ENCODE assay signal across 12 cellular contexts in the genomic region with DNA sequence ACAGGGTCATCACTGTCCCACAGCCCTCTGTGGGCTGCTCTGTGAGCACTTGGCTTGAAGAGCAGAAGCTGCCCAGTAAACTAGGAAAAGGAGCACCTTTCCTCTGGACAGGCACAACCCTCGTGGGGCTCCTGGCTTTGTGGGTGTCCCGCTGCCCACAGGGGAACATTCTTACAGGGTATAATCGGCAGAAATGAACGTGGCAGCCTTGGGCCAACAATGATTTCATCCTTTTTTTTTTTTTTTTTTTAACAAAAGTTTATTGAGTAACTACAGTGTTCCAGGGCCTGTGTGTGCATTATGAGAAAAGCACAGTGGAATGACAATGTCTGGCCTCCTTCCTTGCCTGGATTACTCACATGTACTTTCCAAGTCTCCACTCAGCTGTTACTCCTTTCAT.
DNase-seq lines count a peak whose midpoint lies in the region; ATAC-seq, FAIRE-seq and TF ChIP-seq lines count a peak whose summit lies in the region.
"Had no signal": no experiment of that assay in that cellular context is flagged by ENCODE, and none has a peak within 500 bp of the region (broad histone marks: within the 10 kb centered on the region; RNA-seq: fewer than 3 reads in every experiment).

No MANE protein-coding gene starts in this region.

- DNase-seq in HepG2 (ENCODE audit: low spot score) (peak; percentile 34), right lobe of liver (no peak), body of pancreas (peak in 2 of 4 donors; percentile 4 to 5), kidney epithelial cell (ENCODE audit: low read depth) (peak; percentile 74), NCI-H526 treated with DMSO at 0.1 percent for 48 hours (lab: John Stamatoyannopoulos, UW) (no peak), NCI-H1436 treated with DMSO at 0.1 percent for 48 hours (lab: John Stamatoyannopoulos, UW) (no peak)
- no peak for DNase-seq in activated T-cell treated with anti-CD3 and anti-CD28 coated beads, Interleukin-2, amount 50 U/mL, for 48 hours
- DNase-seq: effector memory CD4-positive, alpha-beta T cell; kidney; OCI-M1; posterior cingulate gyrus had no signal

- in situ Hi-C loops in HepG2 (cut with HindIII; ENCODE audit: extremely low pct_ligation_motif_present, low pct_unique_long_range_greater_than_20kb) = no loop called here

- WGBS in HepG2 (ENCODE audit: low lambda C conversion rate) = 66% methylated on average over 4 of the region's 4 CpGs
- 70% methylated on average over 4 of the region's 4 CpGs for WGBS in right lobe of liver (ENCODE audit: insufficient coverage, low coverage, low lambda C conversion rate, missing lambda C conversion rate)
- 63 to 66% methylated on average over 4 of the region's 4 CpGs for WGBS in body of pancreas, 2 donors

- intact Hi-C loops in HepG2 (cut with micrococcal nuclease; ENCODE audit: unreplicated experiment) (loop anchor here (5.0 kb wide), 1 partner anchor 193 kb away; no protein-coding TSS in a partner anchor), right lobe of liver (cut with DNase I) (no loop called here), body of pancreas (cut with DNase I) (no loop called here)

- BruUV-seq in HepG2 (replicated peaks; lab: Mats Ljungman, UMichigan) = no TSS peak

- TF ChIP-seq POLR2A in HepG2 (IDR thresholded peaks at IDR 0.05; ENCODE audit: insufficient read depth in 1 of 2, low read depth in 2 of 2, low read length in 2 of 2) (no peak), right lobe of liver (IDR thresholded peaks at IDR 0.05) (no peak), body of pancreas (IDR thresholded peaks at IDR 0.05) (no peak)

- no peaks in the 10 kb centered on the region for H3K27me3 ChIP-seq in HepG2 (ENCODE audit: control insufficient read depth in 1 of 2, insufficient read depth in 2 of 2, low read length in 2 of 2)
- H3K27me3 ChIP-seq in right lobe of liver = no peaks in the 10 kb centered on the region
- H3K27me3 ChIP-seq in body of pancreas = no peaks in the 10 kb centered on the region
- H3K27me3 ChIP-seq in kidney epithelial cell (ENCODE audit: control insufficient read depth, insufficient read depth, low read length) = no peaks in the 10 kb centered on the region

- POLR2A ChIA-PET in HepG2 (lab: Yijun Ruan, JAX) = no interaction called here

- no peak for FAIRE-seq in HepG2 (lab: Jason Lieb, UNC)

- H4K20me1 ChIP-seq in HepG2 (ENCODE audit: insufficient read depth, low read length) = no peaks in the 10 kb centered on the region

- no peak overlapping the region for H3K4me2 ChIP-seq in HepG2 (ENCODE audit: low read depth, low read length)

- H3K4me3 ChIP-seq in HepG2 (replicated peaks in 1 of 3; ENCODE audit: insufficient read depth in 1 of 3, low read depth in 2 of 3, low read length in 3 of 3) (no peak overlapping the region), right lobe of liver (no peak overlapping the region), body of pancreas (no peak overlapping the region), kidney epithelial cell (ENCODE audit: low read depth, low read length) (no peak overlapping the region)

- H3K27ac ChIP-seq in HepG2 (ENCODE audit: extremely low read length, insufficient read depth, low read length) (no peak overlapping the region), right lobe of liver (no peak overlapping the region), body of pancreas (peak overlapping the region in 2 of 4 donors; percentile 8 to 59)

- H3K36me3 ChIP-seq in HepG2 (replicated peaks in 1 of 2; ENCODE audit: control insufficient read depth in 1 of 2, insufficient read depth in 2 of 2, low read length in 2 of 2) (no peaks in the 10 kb centered on the region; a peak in 1 of 5 replicates), right lobe of liver (no peaks in the 10 kb centered on the region), body of pancreas (replicated peaks in 1 of 2; ENCODE audit: insufficient read depth in 1 of 2, low read depth in 2 of 2) (no peaks in the 10 kb centered on the region), kidney epithelial cell (ENCODE audit: control insufficient read depth, insufficient read depth, low read length) (no peaks in the 10 kb centered on the region)

- no peak for TF ChIP-seq EP300 in HepG2 (IDR thresholded peaks at IDR 0.05; ENCODE audit: low read depth in 2 of 2, low read length in 2 of 2)
- no peak for TF ChIP-seq EP300 in HepG2 (CRISPR knock-in tag; IDR thresholded peaks at IDR 0.05; ENCODE audit: borderline replicate concordance)

- TF ChIP-seq CTCF in HepG2 (CRISPR knock-in tag; IDR thresholded peaks at IDR 0.05) (no peak), right lobe of liver (IDR thresholded peaks at IDR 0.05) (no peak), body of pancreas (IDR thresholded peaks at IDR 0.05) (no peak), kidney epithelial cell (IDR thresholded peaks at IDR 0.05; ENCODE audit: insufficient read depth, low read length, poor library complexity, severe bottlenecking) (no peak)

- CTCF ChIA-PET in HepG2 (lab: Yijun Ruan, JAX; ENCODE audit: low intra/inter-chr PET ratio, low total read pairs) = no interaction called here

- H3K4me1 ChIP-seq in HepG2 (ENCODE audit: insufficient read depth, low read length) (peaks cover 28% of the 10 kb centered on the region), right lobe of liver (peaks cover 0 to 10% (median 0%) of the 10 kb centered on the region in 4 donors), body of pancreas (peaks cover 22% of the 10 kb centered on the region)

- H3K9me3 ChIP-seq in HepG2 (ENCODE audit: low read length) = no peaks in the 10 kb centered on the region
- H3K9me3 ChIP-seq in right lobe of liver = no peaks in the 10 kb centered on the region
- H3K9me3 ChIP-seq in body of pancreas = no peaks in the 10 kb centered on the region

- ATAC-seq in HepG2 = peak; percentile 38; the same call in 1 of the 3 replicates
- no peak for ATAC-seq in right lobe of liver
- ATAC-seq in body of pancreas = peak; percentile 25
- no peak for ATAC-seq in GM21360 (IDR thresholded peaks at IDR 0.05; ENCODE audit: unreplicated experiment)

- no peak for TF ChIP-seq RAD21 in HepG2 (CRISPR knock-in tag; IDR thresholded peaks at IDR 0.05)

- H3K79me2 ChIP-seq in HepG2 (ENCODE audit: insufficient read depth, low read length) = no peaks in the 10 kb centered on the region

- no peak overlapping the region for H3K9ac ChIP-seq in HepG2 (ENCODE audit: insufficient read depth, low read depth, low read length)

- no peak overlapping the region for H2AFZ ChIP-seq in HepG2 (ENCODE audit: low read length)

TF ChIP-seq in HepG2, 621 proteins besides CTCF, POLR2A, EP300 and RAD21 (continues in another document):
- TF ChIP-seq SAFB2 (CRISPR knock-in tag; IDR thresholded peaks at IDR 0.05; ENCODE audit: borderline replicate concordance, low read depth) = no peak
- TF ChIP-seq AGO1 (IDR thresholded peaks at IDR 0.05; ENCODE audit: low read depth, low read length, poor library complexity, severe bottlenecking) = no peak
- TF ChIP-seq, protein P1, sequence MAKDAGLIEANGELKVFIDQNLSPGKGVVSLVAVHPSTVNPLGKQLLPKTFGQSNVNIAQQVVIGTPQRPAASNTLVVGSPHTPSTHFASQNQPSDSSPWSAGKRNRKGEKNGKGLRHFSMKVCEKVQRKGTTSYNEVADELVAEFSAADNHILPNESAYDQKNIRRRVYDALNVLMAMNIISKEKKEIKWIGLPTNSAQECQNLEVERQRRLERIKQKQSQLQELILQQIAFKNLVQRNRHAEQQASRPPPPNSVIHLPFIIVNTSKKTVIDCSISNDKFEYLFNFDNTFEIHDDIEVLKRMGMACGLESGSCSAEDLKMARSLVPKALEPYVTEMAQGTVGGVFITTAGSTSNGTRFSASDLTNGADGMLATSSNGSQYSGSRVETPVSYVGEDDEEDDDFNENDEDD (CRISPR knock-in tag; IDR thresholded peaks at IDR 0.05; ENCODE audit: borderline replicate concordance) = no peak
- TF ChIP-seq NFKBIZ (CRISPR knock-in tag; IDR thresholded peaks at IDR 0.05) = no peak
- TF ChIP-seq, protein P2, sequence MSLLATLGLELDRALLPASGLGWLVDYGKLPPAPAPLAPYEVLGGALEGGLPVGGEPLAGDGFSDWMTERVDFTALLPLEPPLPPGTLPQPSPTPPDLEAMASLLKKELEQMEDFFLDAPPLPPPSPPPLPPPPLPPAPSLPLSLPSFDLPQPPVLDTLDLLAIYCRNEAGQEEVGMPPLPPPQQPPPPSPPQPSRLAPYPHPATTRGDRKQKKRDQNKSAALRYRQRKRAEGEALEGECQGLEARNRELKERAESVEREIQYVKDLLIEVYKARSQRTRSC (CRISPR knock-in tag; IDR thresholded peaks at IDR 0.05; ENCODE audit: low read depth) = no peak
- TF ChIP-seq ZNF558 (CRISPR knock-in tag; IDR thresholded peaks at IDR 0.05; ENCODE audit: borderline replicate concordance) = no peak
- no peak for TF ChIP-seq HOXA7 (CRISPR knock-in tag; IDR thresholded peaks at IDR 0.05)
- TF ChIP-seq HMGA1 (CRISPR knock-in tag; conservative IDR thresholded peaks at IDR 0.05) = no peak
- TF ChIP-seq, protein P3, sequence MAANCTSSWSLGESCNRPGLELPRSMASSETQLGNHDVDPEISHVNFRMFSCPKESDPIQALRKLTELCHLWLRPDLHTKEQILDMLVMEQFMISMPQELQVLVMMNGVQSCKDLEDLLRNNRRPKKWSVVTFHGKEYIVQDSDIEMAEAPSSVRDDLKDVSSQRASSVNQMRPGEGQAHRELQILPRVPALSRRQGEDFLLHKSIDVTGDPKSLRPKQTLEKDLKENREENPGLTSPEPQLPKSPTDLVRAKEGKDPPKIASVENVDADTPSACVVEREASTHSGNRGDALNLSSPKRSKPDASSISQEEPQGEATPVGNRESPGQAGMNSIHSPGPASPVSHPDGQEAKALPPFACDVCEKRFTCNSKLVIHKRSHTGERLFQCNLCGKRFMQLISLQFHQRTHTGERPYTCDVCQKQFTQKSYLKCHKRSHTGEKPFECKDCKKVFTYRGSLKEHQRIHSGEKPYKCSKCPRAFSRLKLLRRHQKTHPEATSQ (CRISPR knock-in tag; IDR thresholded peaks at IDR 0.05; ENCODE audit: borderline replicate concordance) = no peak
- TF ChIP-seq ZEB1 (IDR thresholded peaks at IDR 0.05; ENCODE audit: insufficient replicate concordance, low read depth) = no peak
- TF ChIP-seq ATF7 (IDR thresholded peaks at IDR 0.05) = no peak
- no peak for TF ChIP-seq ATF7 (CRISPR knock-in tag; IDR thresholded peaks at IDR 0.05)

Comparison
In these comparisons a context has a peak if more than half of its experiments do, and no peak if none do; other contexts are left out.
1. ATAC-seq: peak in HepG2 (single experiment) and body of pancreas (single experiment); none in right lobe of liver (0 of 4) and GM21360 (single experiment).
2. DNase-seq: peak in HepG2 (single experiment) and kidney epithelial cell (single experiment); none in right lobe of liver (0 of 3), NCI-H526 treated with DMSO at 0.1 percent for 48 hours (single experiment), activated T-cell treated with anti-CD3 and anti-CD28 coated beads, Interleukin-2, amount 50 U/mL, for 48 hours (0 of 2) and NCI-H1436 treated with DMSO at 0.1 percent for 48 hours (single experiment).